8 cellular contexts compared by ENCODE assay signal in the genomic region with DNA sequence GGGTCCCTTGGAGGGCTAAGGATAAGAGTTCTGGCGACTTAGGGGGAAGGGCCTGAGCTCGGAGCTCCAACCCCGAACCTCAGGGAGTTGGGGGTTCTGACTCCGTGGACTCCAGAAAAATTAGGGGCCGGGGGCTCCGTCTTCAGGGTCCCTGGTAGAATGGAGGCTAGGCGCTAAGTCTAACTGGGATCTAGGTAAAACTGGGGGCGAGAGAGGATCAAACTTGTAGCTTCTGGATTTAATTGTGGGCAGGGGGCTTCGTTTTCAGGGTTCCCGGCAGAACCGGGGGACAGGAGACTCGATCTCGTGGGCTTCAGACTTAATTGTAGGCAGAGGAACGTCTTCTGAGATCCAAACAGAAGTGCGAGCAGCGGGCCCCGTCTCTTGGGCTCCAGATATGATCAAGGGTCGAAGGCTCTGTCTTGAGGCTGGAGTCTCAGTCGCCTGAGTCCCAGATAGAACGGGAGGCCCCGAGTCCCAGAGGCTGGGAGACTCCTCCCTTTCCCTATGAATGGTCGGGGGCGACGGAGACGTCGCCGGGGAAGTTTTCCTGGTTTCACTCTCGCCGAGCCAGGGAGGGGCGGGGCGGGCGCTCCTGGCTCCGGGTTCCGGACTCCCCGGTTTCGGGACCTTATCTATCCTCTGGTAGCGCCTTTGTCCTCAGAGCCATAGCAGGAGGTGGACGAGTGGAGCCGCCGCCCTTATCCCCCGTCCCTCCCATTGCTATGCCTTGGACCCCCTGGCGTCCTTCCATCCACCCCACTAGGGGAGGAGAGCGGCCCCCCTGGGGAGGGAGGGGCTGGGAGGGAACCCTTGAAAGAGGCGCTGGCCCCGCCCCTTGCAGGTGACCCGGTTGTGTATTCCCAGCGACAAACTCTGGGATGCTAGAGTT. TPM values are rescaled to one million over a fixed set of nuclear protein-coding genes. Genes with fewer than 3 reads are reported as not detected.
A peak's percentile ranks its signal among the peaks of the same experiment; 100 is the strongest.
DNase-seq lines count a peak whose midpoint lies in the region; ATAC-seq and TF ChIP-seq lines count a peak whose summit lies in the region.

No MANE protein-coding gene starts in this region.

- DNase-seq in CD14-positive monocyte (ENCODE audit: low spot score) = no peak
- peak; percentile 50 for DNase-seq in HuH-7 (ENCODE audit: low spot score)
- DNase-seq in activated T-cell treated with anti-CD3 and anti-CD28 coated beads, Interleukin-2, amount 50 U/mL, for 24 hours = no peak
- DNase-seq in foreskin fibroblast = peak; percentile 52 to 80
- DNase-seq in stimulated activated CD4-positive, alpha-beta T cell treated with anti-CD3 and anti-CD28 coated beads, Interleukin-12 subunit alpha, Interleukin-12 subunit beta, amount 100 ng/mL, for 4 hours = no peak

- no peaks in the 10 kb centered on the region for H3K27me3 ChIP-seq in neural cell (ENCODE audit: insufficient read depth, low read depth, low read length)

- H3K4me1 Mint-ChIP-seq in CD14-positive monocyte = peaks cover 42% of the 10 kb centered on the region
- peaks cover 22% of the 10 kb centered on the region for H3K4me1 Mint-ChIP-seq in activated T-cell treated with anti-CD3 and anti-CD28 coated beads, Interleukin-2, amount 50 U/mL, for 24 hours (ENCODE audit: low read depth)

- H3K36me3 Mint-ChIP-seq in CD14-positive monocyte = peaks cover 6% of the 10 kb centered on the region in 2 donors
- no peaks in the 10 kb centered on the region for H3K36me3 Mint-ChIP-seq in activated T-cell treated with anti-CD3 and anti-CD28 coated beads, Interleukin-2, amount 50 U/mL, for 24 hours (ENCODE audit: low read depth)

- H3K36me3 ChIP-seq in neural cell (ENCODE audit: insufficient read depth, low read length) = no peaks in the 10 kb centered on the region

- no peak for TF ChIP-seq CTCF in CD14-positive monocyte (IDR thresholded peaks at IDR 0.05)
- no peak for TF ChIP-seq CTCF in foreskin fibroblast (IDR thresholded peaks at IDR 0.05; ENCODE audit: low read depth, low read length)
- no peak for TF ChIP-seq CTCF in neural cell (IDR thresholded peaks at IDR 0.05; ENCODE audit: poor library complexity, severe bottlenecking)

- H3K4me3 Mint-ChIP-seq in CD14-positive monocyte = peak overlapping the region; percentile 96
- H3K4me3 Mint-ChIP-seq in activated T-cell treated with anti-CD3 and anti-CD28 coated beads, Interleukin-2, amount 50 U/mL, for 24 hours = peak overlapping the region; percentile 55

- H3K4me3 ChIP-seq in foreskin fibroblast (ENCODE audit: low read depth in 1 of 2, low read length in 2 of 2) = peak overlapping the region; percentile 76 to 95
- peak overlapping the region; percentile 94 for H3K4me3 ChIP-seq in neural cell (ENCODE audit: low read length)

- no peaks in the 10 kb centered on the region for H3K9me3 ChIP-seq in neural cell (ENCODE audit: low read length)

- peak overlapping the region; percentile 23 to 91 (median 70) for H3K27ac Mint-ChIP-seq in CD14-positive monocyte
- H3K27ac Mint-ChIP-seq in activated T-cell treated with anti-CD3 and anti-CD28 coated beads, Interleukin-2, amount 50 U/mL, for 24 hours = peak overlapping the region; percentile 3

- ATAC-seq in GM19395 (IDR thresholded peaks at IDR 0.05; ENCODE audit: unreplicated experiment) (no peak), HG02763 (IDR thresholded peaks at IDR 0.05; ENCODE audit: unreplicated experiment) (no peak)

- no peak for TF ChIP-seq RAD21 in neural cell (conservative IDR thresholded peaks at IDR 0.05)

- peak overlapping the region; percentile 90 for H3K4me2 ChIP-seq in neural cell (ENCODE audit: low read length)

- H4K20me1 ChIP-seq in neural cell (ENCODE audit: insufficient read depth) = no peaks in the 10 kb centered on the region

- TF ChIP-seq EP300 in neural cell (conservative IDR thresholded peaks at IDR 0.05; ENCODE audit: poor library complexity, severe bottlenecking) = no peak

- intact Hi-C loops in CD14-positive monocyte (cut with micrococcal nuclease) = loop anchor here (2.0 to 10.0 kb wide), 7 partner anchors 21 to 273 kb away; a partner anchor contains a TSS

- peaks cover 14 to 30% (median 25%) of the 10 kb centered on the region in 3 donors for H3K27me3 Mint-ChIP-seq in CD14-positive monocyte (ENCODE audit: low read depth in 3 of 3)
- H3K27me3 Mint-ChIP-seq in activated T-cell treated with anti-CD3 and anti-CD28 coated beads, Interleukin-2, amount 50 U/mL, for 24 hours = peaks cover 34% of the 10 kb centered on the region

- peaks cover 0 to 3% (median 0%) of the 10 kb centered on the region in 7 donors for H3K9me3 Mint-ChIP-seq in CD14-positive monocyte
- no peaks in the 10 kb centered on the region for H3K9me3 Mint-ChIP-seq in activated T-cell treated with anti-CD3 and anti-CD28 coated beads, Interleukin-2, amount 50 U/mL, for 24 hours

- H3K9ac ChIP-seq in neural cell (ENCODE audit: low read length) = peak overlapping the region; percentile 95

- peak overlapping the region; percentile 33 for H3K27ac ChIP-seq in neural cell (ENCODE audit: low read length)

- peaks cover 32% of the 10 kb centered on the region for H3K79me2 ChIP-seq in neural cell (replicated peaks; ENCODE audit: insufficient read depth, low read length)

- H2AFZ ChIP-seq in neural cell (ENCODE audit: low read depth, low read length) = peak overlapping the region; percentile 45

- H3K9me2 ChIP-seq in neural cell (ENCODE audit: insufficient read depth, low read length) = no peaks in the 10 kb centered on the region

- no peaks in the 10 kb centered on the region for H3F3A ChIP-seq in neural cell (ENCODE audit: insufficient read depth, low read length, poor library complexity, severe bottlenecking)

TF ChIP-seq in neural cell, 6 proteins besides CTCF, POLR2A, EP300 and RAD21:
- TF ChIP-seq, protein P1, sequence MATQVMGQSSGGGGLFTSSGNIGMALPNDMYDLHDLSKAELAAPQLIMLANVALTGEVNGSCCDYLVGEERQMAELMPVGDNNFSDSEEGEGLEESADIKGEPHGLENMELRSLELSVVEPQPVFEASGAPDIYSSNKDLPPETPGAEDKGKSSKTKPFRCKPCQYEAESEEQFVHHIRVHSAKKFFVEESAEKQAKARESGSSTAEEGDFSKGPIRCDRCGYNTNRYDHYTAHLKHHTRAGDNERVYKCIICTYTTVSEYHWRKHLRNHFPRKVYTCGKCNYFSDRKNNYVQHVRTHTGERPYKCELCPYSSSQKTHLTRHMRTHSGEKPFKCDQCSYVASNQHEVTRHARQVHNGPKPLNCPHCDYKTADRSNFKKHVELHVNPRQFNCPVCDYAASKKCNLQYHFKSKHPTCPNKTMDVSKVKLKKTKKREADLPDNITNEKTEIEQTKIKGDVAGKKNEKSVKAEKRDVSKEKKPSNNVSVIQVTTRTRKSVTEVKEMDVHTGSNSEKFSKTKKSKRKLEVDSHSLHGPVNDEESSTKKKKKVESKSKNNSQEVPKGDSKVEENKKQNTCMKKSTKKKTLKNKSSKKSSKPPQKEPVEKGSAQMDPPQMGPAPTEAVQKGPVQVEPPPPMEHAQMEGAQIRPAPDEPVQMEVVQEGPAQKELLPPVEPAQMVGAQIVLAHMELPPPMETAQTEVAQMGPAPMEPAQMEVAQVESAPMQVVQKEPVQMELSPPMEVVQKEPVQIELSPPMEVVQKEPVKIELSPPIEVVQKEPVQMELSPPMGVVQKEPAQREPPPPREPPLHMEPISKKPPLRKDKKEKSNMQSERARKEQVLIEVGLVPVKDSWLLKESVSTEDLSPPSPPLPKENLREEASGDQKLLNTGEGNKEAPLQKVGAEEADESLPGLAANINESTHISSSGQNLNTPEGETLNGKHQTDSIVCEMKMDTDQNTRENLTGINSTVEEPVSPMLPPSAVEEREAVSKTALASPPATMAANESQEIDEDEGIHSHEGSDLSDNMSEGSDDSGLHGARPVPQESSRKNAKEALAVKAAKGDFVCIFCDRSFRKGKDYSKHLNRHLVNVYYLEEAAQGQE (IDR thresholded peaks at IDR 0.05; ENCODE audit: borderline replicate concordance) = peak; percentile 23
- no peak for TF ChIP-seq MXI1 (conservative IDR thresholded peaks at IDR 0.05; ENCODE audit: poor library complexity, severe bottlenecking)

RNA-seq across cellular contexts. Expression of a gene that starts 1.3 kb away (rescaled TPM):
- polyA plus RNA-seq in CD14-positive monocyte (10 to 100 TPM in 1 of 2 donors, 1 to 10 TPM in 1; 5.6 to 18.2 TPM), neural cell (33.2 and 43.5 TPM in 2 replicates)
- 36.0 and 44.3 TPM in 2 replicates for polyA minus RNA-seq in neural cell

RNA-seq across cellular contexts. Expression of a gene that starts 38.5 kb away (rescaled TPM):
- polyA plus RNA-seq in CD14-positive monocyte = not detected
- polyA plus RNA-seq in neural cell = 0.54 and 0.68 TPM in 2 replicates
- 1.2 and 1.9 TPM in 2 replicates for polyA minus RNA-seq in neural cell

RNA-seq across cellular contexts. Expression of a gene that starts 43.7 kb away (rescaled TPM):
- polyA plus RNA-seq in CD14-positive monocyte = 10 to 100 TPM; 15.0 to 16.4 TPM
- polyA plus RNA-seq in neural cell = 48.4 and 59.2 TPM in 2 replicates
- 39.7 and 44.6 TPM in 2 replicates for polyA minus RNA-seq in neural cell

RNA-seq across cellular contexts. Expression of a gene that starts 58.2 kb away (rescaled TPM):
- polyA plus RNA-seq in CD14-positive monocyte (under 1 TPM in 1 of 2 donors, not detected in 1; 0.30 TPM), neural cell (8.7 and 9.8 TPM in 2 replicates)
- polyA minus RNA-seq in neural cell = 2.5 and 3.2 TPM in 2 replicates

Comparison
In these comparisons a context has a peak if more than half of its experiments do, and no peak if none do; other contexts are left out.
1. DNase-seq: peak in HuH-7 (single experiment) and foreskin fibroblast (2 of 2); none in CD14-positive monocyte (single experiment), activated T-cell treated with anti-CD3 and anti-CD28 coated beads, Interleukin-2, amount 50 U/mL, for 24 hours (single experiment) and stimulated activated CD4-positive, alpha-beta T cell treated with anti-CD3 and anti-CD28 coated beads, Interleukin-12 subunit alpha, Interleukin-12 subunit beta, amount 100 ng/mL, for 4 hours (single experiment).